ENCODE assay signal across 26 cellular contexts in the genomic region with DNA sequence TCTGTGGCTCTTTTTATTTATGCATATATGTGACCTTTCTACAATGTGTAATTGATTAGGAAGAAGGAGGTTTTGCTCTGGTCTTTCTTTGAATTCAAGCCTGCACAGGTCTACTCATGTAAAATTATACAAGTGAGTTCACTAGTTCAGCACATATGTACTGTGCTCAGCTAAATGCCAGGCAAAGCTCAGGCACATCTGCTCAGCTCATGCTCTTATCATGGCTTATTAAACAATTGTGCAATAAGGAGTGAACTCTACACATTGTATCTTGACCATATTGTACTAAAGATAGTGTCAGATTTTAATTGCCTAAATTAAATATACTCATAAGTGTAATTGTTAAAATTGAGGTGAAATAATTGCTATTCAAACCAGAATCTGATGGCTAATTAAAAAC.
"Had no signal": no experiment of that assay in that cellular context is flagged by ENCODE, and none has a peak within 500 bp of the region (broad histone marks: within the 10 kb centered on the region; RNA-seq: fewer than 3 reads in every experiment).

No MANE protein-coding gene starts in this region.

- H3K27me3 ChIP-seq: gastrocnemius medialis, sigmoid colon, stomach, thyroid gland, upper lobe of left lung, vagina had no signal

- H3K27ac ChIP-seq: gastrocnemius medialis, prostate gland, sigmoid colon, stomach, thyroid gland, upper lobe of left lung, vagina, WERI-Rb-1 had no signal

- H3K9me3 ChIP-seq: gastrocnemius medialis, prostate gland, sigmoid colon, stomach, thyroid gland, upper lobe of left lung, vagina had no signal

- DNase-seq: activated CD4-positive, alpha-beta memory T cell treated with anti-CD3 and anti-CD28 coated beads for 36 hours; activated CD4-positive, alpha-beta T cell treated with anti-CD3 and anti-CD28 coated beads, Interleukin-2, amount 10 ng/mL, durations not matched to agents 24 days and 14 days; activated CD8-positive, alpha-beta memory T cell treated with anti-CD3 and anti-CD28 coated beads, Interleukin-2, amount 50 U/mL, for 48 hours; activated gamma-delta T cell; activated naive CD4-positive, alpha-beta T cell treated with anti-CD3 and anti-CD28 coated beads, Interleukin-2, amount 50 U/mL, for 16 hours; activated T-cell treated with anti-CD3 and anti-CD28 coated beads, Interleukin-2, amount 50 U/mL, for 24 hours; amygdala; caudate nucleus; cortex of kidney; gastrocnemius medialis; glutamatergic neuron; left cardiac atrium; mammary epithelial cell; retina; sigmoid colon; stimulated activated CD4-positive, alpha-beta T cell treated with anti-CD3 and anti-CD28 coated beads, Interleukin-1b, Interleukin-23, amount 100 ng/mL, for 48 hours; stimulated activated naive B cell treated with anti-CD40 and anti-IgM and Interleukin-4, amounts not matched to agents 10 μg/mL and 1 μg/mL and 100 μg/mL, for 72 hours; stomach; T-helper 17 cell; T1000; thyroid gland; upper lobe of left lung; WERI-Rb-1 had no signal

- H3K4me3 ChIP-seq: gastrocnemius medialis, prostate gland, sigmoid colon, smooth muscle cell, stomach, thyroid gland, upper lobe of left lung, vagina had no signal

- H3K4me2 ChIP-seq: smooth muscle cell had no signal

- H3K36me3 ChIP-seq: gastrocnemius medialis, prostate gland, sigmoid colon, stomach, thyroid gland, upper lobe of left lung, vagina, WERI-Rb-1 had no signal
